7 cellular contexts compared by ENCODE assay signal in the genomic region with DNA sequence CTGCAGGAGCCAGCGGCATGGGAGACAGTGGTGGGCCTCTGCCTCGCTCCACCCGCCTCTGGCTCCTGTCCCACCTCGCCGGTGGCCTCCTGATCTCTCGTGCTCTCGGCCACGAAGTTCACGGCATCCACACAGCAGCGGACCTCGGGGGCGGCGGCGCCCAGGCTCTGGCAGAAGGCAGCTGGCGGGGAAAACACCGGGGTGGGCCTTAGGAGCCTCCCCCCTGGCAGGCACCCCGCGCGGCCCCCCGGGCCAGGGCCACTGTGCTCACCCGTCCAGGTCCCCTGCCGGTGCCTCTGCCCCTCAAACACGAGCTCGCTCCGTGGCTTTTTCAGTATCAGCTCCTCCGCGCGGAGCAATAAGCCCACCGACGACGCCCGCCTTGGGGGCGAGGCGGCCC. TPM values are rescaled to one million over a fixed set of nuclear protein-coding genes. Genes with fewer than 3 reads are reported as not detected.
DNase-seq lines count a peak whose midpoint lies in the region; ATAC-seq and TF ChIP-seq lines count a peak whose summit lies in the region.
"Had no signal": no experiment of that assay in that cellular context is flagged by ENCODE, and none has a peak within 500 bp of the region (broad histone marks: within the 10 kb centered on the region; RNA-seq: fewer than 3 reads in every experiment).

No MANE protein-coding gene starts in this region.

- H3K9me3 ChIP-seq in liver (ENCODE audit: control insufficient read depth in 4 of 4, low read length in 3 of 4) = no peaks in the 10 kb centered on the region

- peak overlapping the region in 2 of 3 donors; percentile 58 to 61 for H3K4me3 ChIP-seq in liver (ENCODE audit: low read depth in 1 of 3, low read length in 3 of 3)

- WGBS in liver = 15% methylated on average over 34 of the region's 34 CpGs

- POLR2A ChIA-PET in activated CD4-positive, alpha-beta memory T cell treated with anti-CD3 and anti-CD28 coated beads for 36 hours (lab: Charles Lee) = interaction anchor here (0.8 to 3.5 kb wide), 7 partner anchors 41 to 252 kb away, joined by 3 to 15 read pairs (median 3); partner anchors contain the start of genes GLTPD2, PFN1, RNF167 and SLC25A11
- POLR2A ChIA-PET in GM10248 (lab: Yijun Ruan, JAX) = interaction anchor here (0.6 to 1.1 kb wide), 2 partner anchors 41 to 370 kb away, joined by 3 to 6 read pairs; partner anchors contain the start of genes RNF167 and SLC25A11

- peaks cover 0 to 12% (median 4%) of the 10 kb centered on the region in 7 donors for H3K9me3 Mint-ChIP-seq in CD14-positive monocyte
- H3K9me3 Mint-ChIP-seq in activated CD4-positive, alpha-beta memory T cell treated with anti-CD3 and anti-CD28 coated beads for 36 hours = no peaks in the 10 kb centered on the region

- ATAC-seq in HG02571 (IDR thresholded peaks at IDR 0.05; ENCODE audit: unreplicated experiment) (no peak), HG03175 (IDR thresholded peaks at IDR 0.05; ENCODE audit: unreplicated experiment) (no peak)

- H3K36me3 Mint-ChIP-seq in CD14-positive monocyte = peaks cover 44 to 48% of the 10 kb centered on the region in 2 donors
- peaks cover 14% of the 10 kb centered on the region for H3K36me3 Mint-ChIP-seq in activated CD4-positive, alpha-beta memory T cell treated with anti-CD3 and anti-CD28 coated beads for 36 hours

- DNase-seq in CD14-positive monocyte (ENCODE audit: low spot score) (no peak), GM10248 (ENCODE audit: extremely low spot score) (no peak)
- no peak for DNase-seq in activated CD4-positive, alpha-beta memory T cell treated with anti-CD3 and anti-CD28 coated beads for 36 hours

- H3K4me3 Mint-ChIP-seq in CD14-positive monocyte = peak overlapping the region; percentile 89 to 91
- H3K4me3 Mint-ChIP-seq in activated CD4-positive, alpha-beta memory T cell treated with anti-CD3 and anti-CD28 coated beads for 36 hours = peak overlapping the region; percentile 54

- peaks cover 6 to 53% (median 30%) of the 10 kb centered on the region in 4 donors for H3K4me1 ChIP-seq in liver (ENCODE audit: control insufficient read depth in 4 of 4, insufficient read depth in 4 of 4, low read length in 3 of 4)

- peak overlapping the region in 5 of 7 donors; percentile 41 to 92 (median 84) for H3K27ac Mint-ChIP-seq in CD14-positive monocyte
- H3K27ac Mint-ChIP-seq in activated CD4-positive, alpha-beta memory T cell treated with anti-CD3 and anti-CD28 coated beads for 36 hours = no peak overlapping the region

- H3K36me3 ChIP-seq in liver (ENCODE audit: control insufficient read depth in 4 of 4, insufficient read depth in 3 of 4, low read depth in 1 of 4, low read length in 3 of 4) = peaks cover 0 to 24% (median 8%) of the 10 kb centered on the region in 4 donors

- CTCF ChIA-PET in activated CD4-positive, alpha-beta memory T cell treated with anti-CD3 and anti-CD28 coated beads for 36 hours (lab: Charles Lee) = interaction anchor here (0.6 to 2.1 kb wide), 6 partner anchors 11 to 137 kb away, joined by 4 to 11 read pairs (median 6); partner anchors contain the start of genes RNF167 and SLC25A11
- CTCF ChIA-PET in GM10248 (lab: Yijun Ruan, JAX) = interaction anchor here (0.8 to 3.2 kb wide), 10 partner anchors 8 to 383 kb away, joined by 3 to 22 read pairs (median 5); partner anchors contain the start of genes GLTPD2 and RABEP1

- H3K4me1 Mint-ChIP-seq in CD14-positive monocyte = peaks cover 45% of the 10 kb centered on the region
- H3K4me1 Mint-ChIP-seq in activated CD4-positive, alpha-beta memory T cell treated with anti-CD3 and anti-CD28 coated beads for 36 hours (ENCODE audit: low read depth) = peaks cover 36% of the 10 kb centered on the region

- intact Hi-C loops in CD14-positive monocyte (cut with micrococcal nuclease) = no loop called here
- intact Hi-C loops in activated CD4-positive, alpha-beta memory T cell treated with anti-CD3 and anti-CD28 coated beads for 36 hours (cut with micrococcal nuclease) = no loop called here

- TF ChIP-seq RAD21 in liver (IDR thresholded peaks at IDR 0.05) = no peak

- H3K27me3 ChIP-seq in liver (ENCODE audit: control insufficient read depth in 4 of 4, insufficient read depth in 4 of 4, low read length in 3 of 4) = no peaks in the 10 kb centered on the region

- peak overlapping the region; percentile 24 to 38 for H3K9ac ChIP-seq in liver (ENCODE audit: low read depth in 1 of 2, low read length in 2 of 2)
- H3K9ac ChIP-seq: KMS-11 had no signal

- TF ChIP-seq CTCF in CD14-positive monocyte (IDR thresholded peaks at IDR 0.05) (no peak), liver (IDR thresholded peaks at IDR 0.05; ENCODE audit: low read depth, low read length, missing input control) (no peak), GM10248 (IDR thresholded peaks at IDR 0.05; ENCODE audit: control extremely low read depth, extremely low read depth, low read depth, missing control alignments) (no peak)

- H3K27me3 Mint-ChIP-seq in CD14-positive monocyte (ENCODE audit: low read depth in 3 of 3) = peaks cover 41 to 54% (median 48%) of the 10 kb centered on the region in 3 donors
- H3K27me3 Mint-ChIP-seq in activated CD4-positive, alpha-beta memory T cell treated with anti-CD3 and anti-CD28 coated beads for 36 hours = peaks cover 1% of the 10 kb centered on the region

- peak overlapping the region; percentile 67 to 76 for H3K27ac ChIP-seq in liver (ENCODE audit: low read depth in 1 of 2, low read length in 2 of 2)
- H3K27ac ChIP-seq: KMS-11 had no signal

TF ChIP-seq in liver, 16 proteins besides CTCF, POLR2A, EP300 and RAD21:
- no peak for TF ChIP-seq YY1 (IDR thresholded peaks at IDR 0.05)
- TF ChIP-seq REST (IDR thresholded peaks at IDR 0.05) = no peak
- TF ChIP-seq HNF4A (conservative IDR thresholded peaks at IDR 0.05) = no peak
- no peak for TF ChIP-seq GABPA (IDR thresholded peaks at IDR 0.05 in 1 of 2, conservative IDR thresholded peaks at IDR 0.05 in 1 of 2)
TF ChIP-seq in liver: peak in this region for 0.

RNA-seq across cellular contexts. Expression of gene C17orf107, which starts 0.4 kb away (rescaled TPM):
- polyA plus RNA-seq in CD14-positive monocyte (1 to 10 TPM; 1.9 to 4.2 TPM), liver (1 to 10 TPM in 1 of 2 donors, under 1 TPM in 1; 0.19 to 5.9 TPM)
- total RNA-seq in activated CD4-positive, alpha-beta memory T cell treated with anti-CD3 and anti-CD28 coated beads for 36 hours = 1 to 10 TPM; 2.3 to 2.5 TPM
- 1 to 10 TPM; 1.1 to 2.3 TPM for total RNA-seq in liver

RNA-seq across cellular contexts. Expression of gene CHRNE, which starts 4.0 kb away (rescaled TPM):
- 1 to 10 TPM in 1 of 2 donors, under 1 TPM in 1; 0.54 to 2.1 TPM for polyA plus RNA-seq in CD14-positive monocyte
- under 1 TPM; 0.45 to 0.56 TPM for total RNA-seq in activated CD4-positive, alpha-beta memory T cell treated with anti-CD3 and anti-CD28 coated beads for 36 hours
- under 1 TPM; 0.19 to 0.84 TPM for total RNA-seq in liver
- polyA plus RNA-seq in liver = 1 to 10 TPM in 1 of 2 donors, under 1 TPM in 1; 0.47 to 3.1 TPM

RNA-seq across cellular contexts. Expression of gene GP1BA, which starts 33.1 kb away (rescaled TPM):
- polyA plus RNA-seq in CD14-positive monocyte (under 1 TPM; 0.24 to 0.29 TPM), liver (under 1 TPM; 0.03 to 0.18 TPM)
- total RNA-seq in activated CD4-positive, alpha-beta memory T cell treated with anti-CD3 and anti-CD28 coated beads for 36 hours = not detected
- total RNA-seq in liver = 1 to 10 TPM in 1 of 2 donors, not detected in 1; 2.3 TPM

RNA-seq across cellular contexts. Expression of gene SLC25A11, which starts 40.9 kb away (rescaled TPM):
- 100 to 1,000 TPM; 111 to 138 TPM for polyA plus RNA-seq in CD14-positive monocyte
- total RNA-seq in activated CD4-positive, alpha-beta memory T cell treated with anti-CD3 and anti-CD28 coated beads for 36 hours = 10 to 100 TPM; 70.5 to 72.5 TPM
- 10 to 100 TPM; 28.5 to 40.7 TPM for total RNA-seq in liver
- 10 to 100 TPM; 51.3 to 54.1 TPM for polyA plus RNA-seq in liver

RNA-seq across cellular contexts. Expression of gene RNF167, which starts 41.1 kb away (rescaled TPM):
- 10 to 100 TPM; 17.2 to 20.6 TPM for polyA plus RNA-seq in CD14-positive monocyte
- 100 to 1,000 TPM; 130 to 157 TPM for total RNA-seq in activated CD4-positive, alpha-beta memory T cell treated with anti-CD3 and anti-CD28 coated beads for 36 hours
- 10 to 100 TPM; 15.9 to 23.4 TPM for total RNA-seq in liver
- 10 to 100 TPM; 25.4 to 72.6 TPM for polyA plus RNA-seq in liver
